Comparison of ENCODE assay signal across 12 cellular contexts in genomic region chr5:61307611-61308010, GRCh38.
"Had no signal": no experiment of that assay in that cellular context is flagged by ENCODE, and none has a peak within 500 bp of the region (broad histone marks: within the 10 kb centered on the region; RNA-seq: fewer than 3 reads in every experiment).

No MANE protein-coding gene starts in this region.

- H3K27me3 ChIP-seq: breast epithelium, right atrium auricular region, tibial nerve, vagina had no signal

- DNase-seq: activated CD8-positive, alpha-beta memory T cell treated with anti-CD3 and anti-CD28 coated beads, Interleukin-2, amount 10 ng/mL, durations not matched to agents 7 days and 5 days; activated gamma-delta T cell; activated naive CD8-positive, alpha-beta T cell treated with anti-CD3 and anti-CD28 coated beads for 36 hours; activated T-cell treated with anti-CD3 and anti-CD28 coated beads, Interleukin-2, amount 50 U/mL, for 4 hours; left cardiac atrium; lower lobe of right lung; naive B cell; small intestine had no signal

- H3K4me3 ChIP-seq: breast epithelium, lower lobe of right lung, right atrium auricular region, tibial nerve, vagina had no signal

- H3K9me3 ChIP-seq: breast epithelium, lower lobe of right lung, right atrium auricular region, tibial nerve, vagina had no signal

- H3K27ac ChIP-seq: breast epithelium, lower lobe of right lung, right atrium auricular region, tibial nerve, vagina had no signal

- H3K4me1 ChIP-seq: breast epithelium, right atrium auricular region had no signal

- H3K36me3 ChIP-seq: breast epithelium, lower lobe of right lung, right atrium auricular region, tibial nerve, vagina had no signal

- FAIRE-seq: small intestine had no signal
